Comparison of ENCODE assay signal across 24 cellular contexts in the genomic region with DNA sequence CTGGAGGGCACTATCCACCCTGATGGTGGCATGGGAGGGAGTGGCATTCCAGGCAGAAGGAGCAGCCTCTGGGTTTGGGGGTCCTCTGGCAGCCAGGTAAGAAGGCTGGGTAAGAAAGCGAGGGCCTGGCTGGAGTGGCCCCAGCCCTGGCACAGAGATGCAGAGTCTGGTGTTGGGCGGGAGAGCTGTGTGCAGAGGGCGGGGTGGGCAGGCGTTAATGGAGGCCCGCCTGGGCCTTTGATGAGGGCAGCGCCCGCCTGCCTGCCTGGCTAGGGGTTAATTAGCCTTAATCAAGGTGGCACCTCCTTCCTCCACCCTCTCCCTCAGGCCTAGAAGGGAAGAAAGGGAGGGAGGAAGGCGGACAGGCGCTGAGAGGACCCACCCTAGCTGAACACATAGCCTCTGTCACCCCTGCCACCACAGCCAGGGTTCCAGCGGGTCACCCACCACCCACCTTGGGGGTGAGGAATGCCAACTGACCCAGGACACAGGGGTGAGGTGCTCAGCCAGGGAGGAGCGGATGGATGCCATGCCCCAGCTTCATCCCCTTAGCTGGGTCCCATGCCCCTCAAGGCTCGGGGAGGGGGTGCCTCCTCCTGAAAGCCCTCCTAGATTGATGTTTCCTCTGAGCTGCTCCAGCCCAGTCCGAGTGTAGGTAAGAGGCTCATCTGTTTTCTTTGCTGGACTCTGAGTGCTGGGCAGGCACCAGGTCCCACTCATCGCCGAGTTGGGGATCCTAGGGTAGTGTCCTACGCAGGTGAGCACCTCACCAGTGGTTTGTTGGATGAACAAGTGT. TPM values are rescaled to one million over a fixed set of nuclear protein-coding genes. Genes with fewer than 3 reads are reported as not detected.
A peak's percentile ranks its signal among the peaks of the same experiment; 100 is the strongest.
DNase-seq lines count a peak whose midpoint lies in the region; ATAC-seq and TF ChIP-seq lines count a peak whose summit lies in the region.
"Had no signal": no experiment of that assay in that cellular context is flagged by ENCODE, and none has a peak within 500 bp of the region (broad histone marks: within the 10 kb centered on the region; RNA-seq: fewer than 3 reads in every experiment).

No MANE protein-coding gene starts in this region.

- no peak for ATAC-seq in left ventricle myocardium superior
- no peak for ATAC-seq in HG03521 (IDR thresholded peaks at IDR 0.05; ENCODE audit: unreplicated experiment)
- ATAC-seq: activated CD4-positive, CD25-positive, alpha-beta regulatory T cell treated with anti-CD3 and anti-CD28 coated beads, Interleukin-2, amount 50 U/mL, for 24 hours; foreskin keratinocyte; HCT116 had no signal

- intact Hi-C loops in left ventricle myocardium superior (cut with micrococcal nuclease) = no loop called here
- intact Hi-C loops in posterior vena cava (cut with DNase I) = loop anchor here in 1 of 2 donors (5.0 to 10.0 kb wide), 2 partner anchors 51 to 1283 kb away; no protein-coding TSS in a partner anchor

- H3K27me3 Mint-ChIP-seq in IgD-negative memory B cell = no peaks in the 10 kb centered on the region
- H3K27me3 Mint-ChIP-seq: activated naive CD8-positive, alpha-beta T cell treated with anti-CD3 and anti-CD28 coated beads for 36 hours; stimulated activated naive CD8-positive, alpha-beta T cell treated with anti-CD3 and anti-CD28 coated beads, Interleukin-15, Interleukin-2, amounts not matched to agents 100 ng/mL and 50 ng/mL, for 24 hours had no signal

- no peak overlapping the region for H3K4me3 Mint-ChIP-seq in IgD-negative memory B cell
- H3K4me3 Mint-ChIP-seq: activated CD4-positive, alpha-beta memory T cell treated with anti-CD3 and anti-CD28 coated beads, Interleukin-2, amount 10 ng/mL, durations not matched to agents 7 days and 5 days; activated naive CD8-positive, alpha-beta T cell treated with anti-CD3 and anti-CD28 coated beads for 36 hours; CD14-positive monocyte; central memory CD8-positive, alpha-beta T cell; immature natural killer cell; stimulated activated naive CD8-positive, alpha-beta T cell treated with anti-CD3 and anti-CD28 coated beads, Interleukin-15, Interleukin-2, amounts not matched to agents 100 ng/mL and 50 ng/mL, for 24 hours had no signal

- H3K27ac Mint-ChIP-seq in IgD-negative memory B cell = peak overlapping the region in 2 of 3 donors; percentile 35 to 76
- H3K27ac Mint-ChIP-seq: activated CD4-positive, alpha-beta memory T cell treated with anti-CD3 and anti-CD28 coated beads, Interleukin-2, amount 10 ng/mL, durations not matched to agents 7 days and 5 days; activated naive CD8-positive, alpha-beta T cell treated with anti-CD3 and anti-CD28 coated beads for 36 hours; immature natural killer cell; stimulated activated naive CD8-positive, alpha-beta T cell treated with anti-CD3 and anti-CD28 coated beads, Interleukin-15, Interleukin-2, amounts not matched to agents 100 ng/mL and 50 ng/mL, for 24 hours had no signal

- H3K9me3 Mint-ChIP-seq in IgD-negative memory B cell = no peaks in the 10 kb centered on the region
- H3K9me3 Mint-ChIP-seq: activated CD4-positive, alpha-beta memory T cell treated with anti-CD3 and anti-CD28 coated beads, Interleukin-2, amount 10 ng/mL, durations not matched to agents 7 days and 5 days; activated naive CD8-positive, alpha-beta T cell treated with anti-CD3 and anti-CD28 coated beads for 36 hours; central memory CD8-positive, alpha-beta T cell; immature natural killer cell; stimulated activated naive CD8-positive, alpha-beta T cell treated with anti-CD3 and anti-CD28 coated beads, Interleukin-15, Interleukin-2, amounts not matched to agents 100 ng/mL and 50 ng/mL, for 24 hours had no signal

- DNase-seq in left ventricle myocardium superior (peak; percentile 13), posterior vena cava (ENCODE audit: low spot score) (peak; percentile 64), T1000 (lab: John Stamatoyannopoulos, UW) (no peak), NCI-H1436 treated with DMSO at 0.1 percent for 48 hours (lab: John Stamatoyannopoulos, UW) (no peak), NCI-H82 treated with DMSO at 0.1 percent for 48 hours (lab: John Stamatoyannopoulos, UW; ENCODE audit: unreplicated experiment) (no peak)
- DNase-seq: activated CD4-positive, alpha-beta memory T cell treated with anti-CD3 and anti-CD28 coated beads, Interleukin-2, amount 10 ng/mL, durations not matched to agents 7 days and 5 days; activated naive CD8-positive, alpha-beta T cell treated with anti-CD3 and anti-CD28 coated beads for 36 hours; activated T-cell treated with anti-CD3 and anti-CD28 coated beads for 4 hours; dermis blood vessel endothelial cell; foreskin keratinocyte; hippocampal formation; immature natural killer cell; NCI-H1092; NCI-H2029 treated with DMSO at 0.1 percent for 48 hours; NCI-H2227 treated with DMSO at 0.1 percent for 48 hours had no signal

- peaks cover 10 to 13% (median 13%) of the 10 kb centered on the region in 3 donors for H3K4me1 Mint-ChIP-seq in IgD-negative memory B cell
- H3K4me1 Mint-ChIP-seq: activated CD4-positive, alpha-beta memory T cell treated with anti-CD3 and anti-CD28 coated beads, Interleukin-2, amount 10 ng/mL, durations not matched to agents 7 days and 5 days; CD14-positive monocyte; central memory CD8-positive, alpha-beta T cell; immature natural killer cell had no signal

- H3K36me3 Mint-ChIP-seq in IgD-negative memory B cell = peaks cover 3% of the 10 kb centered on the region

- TF ChIP-seq POLR2A in GM10847 (IDR thresholded peaks at IDR 0.05; ENCODE audit: extremely low read depth, insufficient read length) = peak; percentile 13

RNA-seq across cellular contexts. Expression of gene FAM83G, which starts 13.4 kb away (rescaled TPM):
- 6.8 TPM for polyA plus RNA-seq in IgD-negative memory B cell
- 2.3 TPM for total RNA-seq in left ventricle myocardium superior
- total RNA-seq in posterior vena cava = 10 to 100 TPM in 1 of 2 donors, 1 to 10 TPM in 1; 2.8 to 10.9 TPM
- polyA plus RNA-seq: neural cell had no signal

RNA-seq across cellular contexts. Expression of gene GRAP, which starts 28.8 kb away (rescaled TPM):
- polyA plus RNA-seq in IgD-negative memory B cell = 123 TPM
- total RNA-seq in left ventricle myocardium superior (2.2 TPM), posterior vena cava (1 to 10 TPM; 4.0 to 6.8 TPM)

Comparison
In these comparisons a context has a peak if more than half of its experiments do, and no peak if none do; other contexts are left out.
1. DNase-seq: peak in left ventricle myocardium superior (single experiment) and posterior vena cava (single experiment); none in T1000 (single experiment), NCI-H1436 treated with DMSO at 0.1 percent for 48 hours (single experiment) and NCI-H82 treated with DMSO at 0.1 percent for 48 hours (single experiment).